Comparison of ENCODE assay signal across 1 cellular context in the genomic region with DNA sequence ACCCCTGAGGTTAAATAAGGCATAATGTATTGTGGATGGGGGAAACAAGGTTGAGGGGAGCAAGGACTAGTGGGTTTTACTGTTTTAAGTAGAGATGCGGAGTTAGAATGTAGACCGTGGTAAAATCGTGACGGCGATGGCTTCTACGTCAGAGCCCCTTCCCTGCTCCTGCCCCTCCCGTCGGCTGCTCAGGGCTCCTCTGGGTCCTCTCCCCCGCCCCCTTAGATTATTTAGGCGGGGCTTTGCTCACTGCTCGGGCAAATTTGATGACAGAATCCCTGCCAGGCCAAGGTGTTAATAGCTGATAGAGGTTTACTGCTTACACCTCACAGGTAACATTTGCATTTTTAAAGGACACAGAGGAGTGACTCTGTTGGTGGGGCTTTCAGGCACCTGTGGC.
TF ChIP-seq lines count a peak whose summit lies in the region.

No MANE protein-coding gene starts in this region.

TF ChIP-seq in WTC11, 78 proteins besides CTCF, POLR2A, EP300 and RAD21 (continued from another document):
- TF ChIP-seq, protein P1, sequence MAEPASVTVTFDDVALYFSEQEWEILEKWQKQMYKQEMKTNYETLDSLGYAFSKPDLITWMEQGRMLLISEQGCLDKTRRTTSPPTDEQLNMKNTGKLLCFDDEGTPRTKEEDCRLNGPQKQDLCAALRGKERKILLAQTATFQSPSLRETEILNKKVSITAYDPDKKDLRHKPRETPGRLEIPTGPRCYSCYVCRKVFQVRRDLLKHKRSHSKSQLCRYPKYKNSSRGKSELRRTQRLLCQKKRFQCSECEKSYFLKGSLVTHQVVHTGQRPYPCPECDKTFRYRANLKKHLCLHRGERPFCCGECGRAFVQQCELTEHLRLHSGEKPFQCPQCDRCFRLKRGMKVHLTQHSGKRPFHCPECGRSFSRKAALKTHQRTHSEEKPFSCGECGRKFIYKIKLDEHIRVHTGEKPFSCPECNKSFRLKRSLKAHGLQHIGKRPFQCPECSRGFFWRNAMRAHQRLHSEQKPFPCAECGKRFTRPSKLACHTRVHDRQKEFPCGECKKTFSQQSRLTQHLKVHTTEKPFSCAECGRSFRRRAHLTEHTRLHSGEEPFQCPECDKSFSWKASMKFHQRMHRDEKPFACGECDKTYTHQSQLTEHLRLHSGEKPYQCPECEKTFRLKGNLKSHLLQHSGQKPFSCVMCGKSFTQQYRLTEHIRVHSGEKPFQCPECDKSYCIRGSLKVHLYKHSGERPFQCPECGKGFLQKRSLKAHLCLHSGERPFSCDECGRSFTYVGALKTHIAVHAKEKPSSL (CRISPR knock-in tag; conservative IDR thresholded peaks at IDR 0.05) = no peak
- TF ChIP-seq CBFB (CRISPR knock-in tag; IDR thresholded peaks at IDR 0.05; ENCODE audit: low read depth) (no peak), ESRRA (CRISPR knock-in tag; IDR thresholded peaks at IDR 0.05; ENCODE audit: borderline replicate concordance) (no peak)
- TF ChIP-seq, protein P2, sequence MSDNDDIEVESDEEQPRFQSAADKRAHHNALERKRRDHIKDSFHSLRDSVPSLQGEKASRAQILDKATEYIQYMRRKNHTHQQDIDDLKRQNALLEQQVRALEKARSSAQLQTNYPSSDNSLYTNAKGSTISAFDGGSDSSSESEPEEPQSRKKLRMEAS (CRISPR knock-in tag; IDR thresholded peaks at IDR 0.05) = no peak
